Comparison of ENCODE assay signal across 8 cellular contexts in the genomic region with DNA sequence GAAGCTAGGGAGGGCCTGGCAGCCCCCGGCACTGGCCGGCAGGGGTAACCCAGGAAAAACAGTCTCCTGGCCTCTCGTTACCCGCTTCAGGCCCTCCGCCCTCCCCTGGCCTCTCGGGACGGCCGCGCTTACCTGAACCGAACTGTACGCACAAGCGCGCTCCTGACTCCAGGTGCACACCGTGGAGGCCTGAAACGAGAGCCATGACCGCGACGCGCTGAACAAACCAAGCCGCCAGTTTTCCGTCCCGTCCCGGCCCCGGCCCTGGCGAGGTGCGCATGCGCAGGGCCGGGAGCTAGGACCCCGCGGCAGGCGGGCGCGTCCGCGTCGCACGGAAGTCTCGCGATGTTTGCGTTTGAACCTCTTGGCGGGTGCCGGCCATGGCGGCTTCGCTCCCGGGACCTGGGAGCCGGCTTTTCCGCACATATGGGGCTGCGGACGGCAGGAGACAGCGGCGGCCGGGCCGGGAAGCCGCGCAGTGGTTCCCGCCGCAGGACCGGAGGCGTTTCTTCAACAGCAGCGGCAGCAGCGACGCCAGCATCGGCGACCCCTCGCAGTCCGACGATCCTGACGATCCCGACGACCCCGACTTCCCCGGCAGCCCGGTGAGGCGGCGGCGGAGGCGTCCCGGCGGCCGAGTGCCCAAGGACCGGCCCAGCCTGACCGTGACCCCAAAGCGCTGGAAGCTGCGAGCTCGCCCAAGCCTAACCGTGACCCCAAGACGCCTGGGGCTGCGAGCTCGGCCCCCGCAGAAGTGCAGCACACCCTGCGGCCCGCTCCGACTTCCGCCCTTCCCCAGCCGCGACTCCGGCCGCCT. TPM values are rescaled to one million over a fixed set of nuclear protein-coding genes. Genes with fewer than 3 reads are reported as not detected.
DNase-seq lines count a peak whose midpoint lies in the region; ATAC-seq and TF ChIP-seq lines count a peak whose summit lies in the region.

A gene (plus strand): TSS at position 348 of the 817 bp plus-strand sequence. CDS start 33 bp downstream, at position 381.

- H3K4me3 Mint-ChIP-seq in dendritic cell treated with granulocyte-macrophage colony-stimulating factor and Interleukin-4, amounts not matched to agents 40 ng/mL and 50 ng/mL, for 4 days: peak within 1 kb of the TSS; percentile 93

- H3K9ac ChIP-seq in BLaER1 treated with 17β-estradiol and CSF1 and Interleukin-3, amounts not matched to agents 10 nM and 100 nM: peak within 1 kb of the TSS; percentile 84 to 97 (median 92)
- peak within 1 kb of the TSS; percentile 89 to 95 for H3K9ac ChIP-seq in liver (ENCODE audit: low read depth in 1 of 2, low read length in 2 of 2)

- intact Hi-C loops in dendritic cell treated with granulocyte-macrophage colony-stimulating factor and Interleukin-4, amounts not matched to agents 40 ng/mL and 50 ng/mL, for 4 days (cut with micrococcal nuclease): loop anchor here (1.0 kb wide), 1 partner anchor 55 kb away; a partner anchor contains a TSS

- no peaks in the 10 kb centered on the region for H3K27me3 ChIP-seq in BLaER1 treated with 17β-estradiol and CSF1 and Interleukin-3, amounts not matched to agents 10 nM and 100 nM
- H3K27me3 ChIP-seq in liver (ENCODE audit: control insufficient read depth in 4 of 4, insufficient read depth in 4 of 4, low read length in 3 of 4): no peaks in the 10 kb centered on the region

- peak; percentile 88 for DNase-seq in GM19240 (ENCODE audit: insufficient read length, low spot score)
- DNase-seq in NCI-H69 (lab: John Stamatoyannopoulos, UW): peak; percentile 91
- DNase-seq in activated CD4-positive, alpha-beta T cell treated with anti-CD3 and anti-CD28 coated beads, Interleukin-2, amount 50 U/mL, for 24 hours (ENCODE audit: low read depth in 1 of 2, low spot score in 1 of 2): peak; percentile 84 to 85
- DNase-seq in stimulated activated CD4-positive, alpha-beta T cell treated with anti-CD3 and anti-CD28 coated beads, Interleukin-4, amount 100 ng/mL, for 24 hours: peak; percentile 92

- under 1% methylated on average over 98 of the region's 98 CpGs for WGBS in liver

- peak within 1 kb of the TSS; percentile 82 to 92 (median 90) for H3K27ac ChIP-seq in BLaER1 treated with 17β-estradiol and CSF1 and Interleukin-3, amounts not matched to agents 10 nM and 100 nM
- H3K27ac ChIP-seq in liver (ENCODE audit: low read depth in 1 of 2, low read length in 2 of 2): peak within 1 kb of the TSS; percentile 62 to 75

- peaks cover 0 to 67% (median 52%) of the 10 kb centered on the region in 11 experiments; a peak in 20 of 22 replicates for H3K36me3 ChIP-seq in BLaER1 treated with 17β-estradiol and CSF1 and Interleukin-3, amounts not matched to agents 10 nM and 100 nM
- H3K36me3 ChIP-seq in liver (ENCODE audit: control insufficient read depth in 4 of 4, insufficient read depth in 3 of 4, low read depth in 1 of 4, low read length in 3 of 4): peaks cover 0 to 5% (median 0%) of the 10 kb centered on the region in 4 donors

- TF ChIP-seq RAD21 in liver (IDR thresholded peaks at IDR 0.05): peak in 1 of 2 donors; percentile 17

- H3K27me3 Mint-ChIP-seq in dendritic cell treated with granulocyte-macrophage colony-stimulating factor and Interleukin-4, amounts not matched to agents 40 ng/mL and 50 ng/mL, for 4 days: no peaks in the 10 kb centered on the region

- peak within 1 kb of the TSS; percentile 77 to 99 (median 93) for H3K4me3 ChIP-seq in BLaER1 treated with 17β-estradiol and CSF1 and Interleukin-3, amounts not matched to agents 10 nM and 100 nM
- H3K4me3 ChIP-seq in liver (ENCODE audit: low read depth in 1 of 3, low read length in 3 of 3): peak within 1 kb of the TSS; percentile 61 to 92 (median 79)

- H3K27ac Mint-ChIP-seq in dendritic cell treated with granulocyte-macrophage colony-stimulating factor and Interleukin-4, amounts not matched to agents 40 ng/mL and 50 ng/mL, for 4 days: peak within 1 kb of the TSS; percentile 89

- ATAC-seq in HG03460 (IDR thresholded peaks at IDR 0.05; ENCODE audit: unreplicated experiment): peak; percentile 71

- peaks cover 52 to 74% (median 70%) of the 10 kb centered on the region in 10 experiments for H3K4me1 ChIP-seq in BLaER1 treated with 17β-estradiol and CSF1 and Interleukin-3, amounts not matched to agents 10 nM and 100 nM
- H3K4me1 ChIP-seq in liver (ENCODE audit: control insufficient read depth in 4 of 4, insufficient read depth in 4 of 4, low read length in 3 of 4): peaks cover 8 to 21% (median 13%) of the 10 kb centered on the region in 4 donors

- H3K4me1 Mint-ChIP-seq in dendritic cell treated with granulocyte-macrophage colony-stimulating factor and Interleukin-4, amounts not matched to agents 40 ng/mL and 50 ng/mL, for 4 days (ENCODE audit: low read depth): peaks cover 38% of the 10 kb centered on the region

- TF ChIP-seq CTCF in liver (IDR thresholded peaks at IDR 0.05; ENCODE audit: low read depth, low read length, missing input control): peak; percentile 19

- no peaks in the 10 kb centered on the region for H3K9me3 Mint-ChIP-seq in dendritic cell treated with granulocyte-macrophage colony-stimulating factor and Interleukin-4, amounts not matched to agents 40 ng/mL and 50 ng/mL, for 4 days

- peaks cover 30% of the 10 kb centered on the region for H3K36me3 Mint-ChIP-seq in dendritic cell treated with granulocyte-macrophage colony-stimulating factor and Interleukin-4, amounts not matched to agents 40 ng/mL and 50 ng/mL, for 4 days (ENCODE audit: low read depth)

- H3K9me3 ChIP-seq in BLaER1 treated with 17β-estradiol and CSF1 and Interleukin-3, amounts not matched to agents 10 nM and 100 nM (replicated peaks in 1 of 11): no peaks in the 10 kb centered on the region
- no peaks in the 10 kb centered on the region for H3K9me3 ChIP-seq in liver (ENCODE audit: control insufficient read depth in 4 of 4, low read length in 3 of 4)

- peaks cover 0 to 54% (median 24%) of the 10 kb centered on the region in 11 experiments; a peak in 15 of 22 replicates for H4K20me1 ChIP-seq in BLaER1 treated with 17β-estradiol and CSF1 and Interleukin-3, amounts not matched to agents 10 nM and 100 nM

- peak within 1 kb of the TSS; percentile 93 to 99 (median 97) for H3K4me2 ChIP-seq in BLaER1 treated with 17β-estradiol and CSF1 and Interleukin-3, amounts not matched to agents 10 nM and 100 nM

TF ChIP-seq in liver, 16 proteins besides CTCF, POLR2A, EP300 and RAD21:
- TF ChIP-seq NR2F2 (IDR thresholded peaks at IDR 0.05) (no peak), YY1 (IDR thresholded peaks at IDR 0.05) (peak; percentile 86), HNF4A (conservative IDR thresholded peaks at IDR 0.05) (no peak), HNF4G (IDR thresholded peaks at IDR 0.05) (no peak), TAF1 (conservative IDR thresholded peaks at IDR 0.05) (no peak), FOXA2 (IDR thresholded peaks at IDR 0.05) (no peak), SP1 (IDR thresholded peaks at IDR 0.05) (peak; percentile 38), JUND (IDR thresholded peaks at IDR 0.05) (no peak)
- TF ChIP-seq, protein P1, sequence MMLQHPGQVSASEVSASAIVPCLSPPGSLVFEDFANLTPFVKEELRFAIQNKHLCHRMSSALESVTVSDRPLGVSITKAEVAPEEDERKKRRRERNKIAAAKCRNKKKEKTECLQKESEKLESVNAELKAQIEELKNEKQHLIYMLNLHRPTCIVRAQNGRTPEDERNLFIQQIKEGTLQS (IDR thresholded peaks at IDR 0.05): no peak
- TF ChIP-seq, protein P2, sequence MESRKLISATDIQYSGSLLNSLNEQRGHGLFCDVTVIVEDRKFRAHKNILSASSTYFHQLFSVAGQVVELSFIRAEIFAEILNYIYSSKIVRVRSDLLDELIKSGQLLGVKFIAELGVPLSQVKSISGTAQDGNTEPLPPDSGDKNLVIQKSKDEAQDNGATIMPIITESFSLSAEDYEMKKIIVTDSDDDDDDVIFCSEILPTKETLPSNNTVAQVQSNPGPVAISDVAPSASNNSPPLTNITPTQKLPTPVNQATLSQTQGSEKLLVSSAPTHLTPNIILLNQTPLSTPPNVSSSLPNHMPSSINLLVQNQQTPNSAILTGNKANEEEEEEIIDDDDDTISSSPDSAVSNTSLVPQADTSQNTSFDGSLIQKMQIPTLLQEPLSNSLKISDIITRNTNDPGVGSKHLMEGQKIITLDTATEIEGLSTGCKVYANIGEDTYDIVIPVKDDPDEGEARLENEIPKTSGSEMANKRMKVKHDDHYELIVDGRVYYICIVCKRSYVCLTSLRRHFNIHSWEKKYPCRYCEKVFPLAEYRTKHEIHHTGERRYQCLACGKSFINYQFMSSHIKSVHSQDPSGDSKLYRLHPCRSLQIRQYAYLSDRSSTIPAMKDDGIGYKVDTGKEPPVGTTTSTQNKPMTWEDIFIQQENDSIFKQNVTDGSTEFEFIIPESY (IDR thresholded peaks at IDR 0.05): peak; percentile 98
- TF ChIP-seq, protein P3, sequence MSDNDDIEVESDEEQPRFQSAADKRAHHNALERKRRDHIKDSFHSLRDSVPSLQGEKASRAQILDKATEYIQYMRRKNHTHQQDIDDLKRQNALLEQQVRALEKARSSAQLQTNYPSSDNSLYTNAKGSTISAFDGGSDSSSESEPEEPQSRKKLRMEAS (IDR thresholded peaks at IDR 0.05): no peak

RNA-seq across cellular contexts. Expression of the gene that starts here (rescaled TPM):
- 1 to 10 TPM in 1 of 2 donors, under 1 TPM in 1; 0.08 to 5.8 TPM for total RNA-seq in liver
- under 1 TPM in 1 of 2 donors, not detected in 1; 0.28 TPM for polyA plus RNA-seq in liver

Comparison
In these comparisons a context has a peak if more than half of its experiments do, and no peak if none do; other contexts are left out.
1. Peak in every context shown above with its lines: DNase-seq, ATAC-seq, H3K4me3 ChIP-seq and H3K27ac ChIP-seq.